1 cellular context compared by ENCODE assay signal in the genomic region with DNA sequence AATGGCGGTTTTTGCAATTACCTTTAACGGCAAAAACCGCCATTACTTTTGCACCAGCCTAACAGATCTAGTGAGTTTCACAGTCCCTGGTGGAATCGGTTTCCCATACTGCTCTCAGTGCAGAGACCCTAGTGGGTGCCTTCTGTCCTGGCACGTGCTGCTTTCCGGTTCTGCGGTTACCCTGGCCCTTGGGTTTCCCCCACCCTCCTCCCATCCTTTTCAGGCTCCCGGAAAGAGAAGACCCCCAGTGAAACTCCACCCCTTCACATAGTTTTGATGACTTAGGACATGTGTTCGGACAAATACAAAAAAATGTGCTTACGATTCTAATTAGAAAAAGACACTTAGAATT.
TF ChIP-seq lines count a peak whose summit lies in the region.

No MANE protein-coding gene starts in this region.

TF ChIP-seq in GM23338, 12 proteins besides CTCF, POLR2A, EP300 and RAD21 (continued from another document):
- no peak for TF ChIP-seq ZNF462 (CRISPR knock-in tag; IDR thresholded peaks at IDR 0.05)
